In genomic region chr17:78583091-78583490, GRCh38 we compare ENCODE assay signal across 14 cellular contexts. TPM values are rescaled to one million over a fixed set of nuclear protein-coding genes. Genes with fewer than 3 reads are reported as not detected.
DNase-seq lines count a peak whose midpoint lies in the region; ATAC-seq and TF ChIP-seq lines count a peak whose summit lies in the region.
"Had no signal": no experiment of that assay in that cellular context is flagged by ENCODE, and none has a peak within 500 bp of the region (broad histone marks: within the 10 kb centered on the region; RNA-seq: fewer than 3 reads in every experiment).

No MANE protein-coding gene starts in this region.

- peak; percentile 20 for DNase-seq in activated CD8-positive, alpha-beta T cell treated with anti-CD3 and anti-CD28 coated beads for 36 hours
- DNase-seq in activated CD8-positive, alpha-beta T cell treated with anti-CD3 and anti-CD28 coated beads, Interleukin-2, amount 10 ng/mL, durations not matched to agents 7 days and 5 days = no peak
- peak; percentile 19 for DNase-seq in LHCN-M2 (ENCODE audit: low read depth)
- peak; percentile 27 for DNase-seq in brain microvascular endothelial cell
- no peak for DNase-seq in stimulated activated effector memory CD8-positive, alpha-beta T cell treated with anti-CD3 and anti-CD28 coated beads, Interleukin-12 subunit alpha, Interleukin-12 subunit beta, amount 100 ng/mL, for 72 hours (ENCODE audit: low spot score in 2 of 2)
- no peak for DNase-seq in hepatocyte (ENCODE audit: low spot score)
- no peak for DNase-seq in AG20443 (ENCODE audit: low spot score)
- DNase-seq: activated gamma-delta T cell; colonic mucosa; lower lobe of right lung; pancreas; stimulated activated CD4-positive, alpha-beta T cell treated with anti-CD3 and anti-CD28 coated beads, Interleukin-2, amount 100 ng/mL, for 24 hours had no signal

- TF ChIP-seq CTCF in activated CD8-positive, alpha-beta T cell treated with anti-CD3 and anti-CD28 coated beads for 36 hours (IDR thresholded peaks at IDR 0.05) = no peak
- no peak for TF ChIP-seq CTCF in brain microvascular endothelial cell (IDR thresholded peaks at IDR 0.05; ENCODE audit: low read depth, low read length, missing control alignments)
- no peak for TF ChIP-seq CTCF in hepatocyte (IDR thresholded peaks at IDR 0.05; ENCODE audit: poor library complexity)

- H3K9me3 Mint-ChIP-seq in activated CD8-positive, alpha-beta T cell treated with anti-CD3 and anti-CD28 coated beads for 36 hours = no peaks in the 10 kb centered on the region
- no peaks in the 10 kb centered on the region for H3K9me3 Mint-ChIP-seq in activated CD8-positive, alpha-beta T cell treated with anti-CD3 and anti-CD28 coated beads, Interleukin-2, amount 10 ng/mL, durations not matched to agents 7 days and 5 days (ENCODE audit: insufficient read depth)
- no peaks in the 10 kb centered on the region for H3K9me3 Mint-ChIP-seq in stimulated activated effector memory CD8-positive, alpha-beta T cell treated with anti-CD3 and anti-CD28 coated beads, Interleukin-12 subunit alpha, Interleukin-12 subunit beta, amount 100 ng/mL, for 72 hours

- WGBS in hepatocyte (ENCODE audit: low lambda C conversion rate, missing lambda C conversion rate) = 55% methylated on average over 4 of the region's 4 CpGs

- H3K27ac ChIP-seq in brain microvascular endothelial cell = no peak overlapping the region
- no peak overlapping the region for H3K27ac ChIP-seq in hepatocyte
- H3K27ac ChIP-seq: colonic mucosa, lower lobe of right lung, pancreas had no signal

- H3K4me3 ChIP-seq in brain microvascular endothelial cell (ENCODE audit: low read depth, low read length) = no peak overlapping the region
- H3K4me3 ChIP-seq in hepatocyte = no peak overlapping the region
- H3K4me3 ChIP-seq: colonic mucosa, lower lobe of right lung, pancreas had no signal

- no peaks in the 10 kb centered on the region for H4K20me1 ChIP-seq in hepatocyte (ENCODE audit: insufficient read depth, poor library complexity, severe bottlenecking)

- CTCF ChIA-PET in activated CD8-positive, alpha-beta T cell treated with anti-CD3 and anti-CD28 coated beads for 36 hours (lab: Charles Lee) = no interaction called here
- CTCF ChIA-PET in activated CD8-positive, alpha-beta T cell treated with anti-CD3 and anti-CD28 coated beads, Interleukin-2, amount 10 ng/mL, durations not matched to agents 7 days and 5 days (lab: Charles Lee) = no interaction called here

- intact Hi-C loops in activated CD8-positive, alpha-beta T cell treated with anti-CD3 and anti-CD28 coated beads for 36 hours (cut with micrococcal nuclease) = no loop called here

- no peaks in the 10 kb centered on the region for H3K4me1 Mint-ChIP-seq in activated CD8-positive, alpha-beta T cell treated with anti-CD3 and anti-CD28 coated beads for 36 hours (ENCODE audit: low read depth)
- no peaks in the 10 kb centered on the region for H3K4me1 Mint-ChIP-seq in activated CD8-positive, alpha-beta T cell treated with anti-CD3 and anti-CD28 coated beads, Interleukin-2, amount 10 ng/mL, durations not matched to agents 7 days and 5 days (ENCODE audit: low read depth)
- peaks cover 7% of the 10 kb centered on the region for H3K4me1 Mint-ChIP-seq in stimulated activated effector memory CD8-positive, alpha-beta T cell treated with anti-CD3 and anti-CD28 coated beads, Interleukin-12 subunit alpha, Interleukin-12 subunit beta, amount 100 ng/mL, for 72 hours

- no peak overlapping the region for H3K27ac Mint-ChIP-seq in activated CD8-positive, alpha-beta T cell treated with anti-CD3 and anti-CD28 coated beads for 36 hours
- no peak overlapping the region for H3K27ac Mint-ChIP-seq in activated CD8-positive, alpha-beta T cell treated with anti-CD3 and anti-CD28 coated beads, Interleukin-2, amount 10 ng/mL, durations not matched to agents 7 days and 5 days
- no peak overlapping the region for H3K27ac Mint-ChIP-seq in stimulated activated effector memory CD8-positive, alpha-beta T cell treated with anti-CD3 and anti-CD28 coated beads, Interleukin-12 subunit alpha, Interleukin-12 subunit beta, amount 100 ng/mL, for 72 hours

- in situ Hi-C loops in brain microvascular endothelial cell (cut with HindIII; ENCODE audit: low pct_ligation_motif_present, low sequenced_read_pairs) = no loop called here

- no peaks in the 10 kb centered on the region for H3K36me3 ChIP-seq in brain microvascular endothelial cell (replicated peaks)
- no peaks in the 10 kb centered on the region for H3K36me3 ChIP-seq in hepatocyte (replicated peaks; ENCODE audit: insufficient read depth, low read depth)
- H3K36me3 ChIP-seq: colonic mucosa, lower lobe of right lung, pancreas had no signal

- no peaks in the 10 kb centered on the region for H3K4me1 ChIP-seq in hepatocyte (ENCODE audit: insufficient read depth)
- H3K4me1 ChIP-seq: colonic mucosa, lower lobe of right lung, pancreas had no signal

- no peaks in the 10 kb centered on the region for H3K9me2 ChIP-seq in hepatocyte (replicated peaks; ENCODE audit: insufficient read depth)

- H3K4me3 Mint-ChIP-seq in activated CD8-positive, alpha-beta T cell treated with anti-CD3 and anti-CD28 coated beads for 36 hours = no peak overlapping the region
- H3K4me3 Mint-ChIP-seq in activated CD8-positive, alpha-beta T cell treated with anti-CD3 and anti-CD28 coated beads, Interleukin-2, amount 10 ng/mL, durations not matched to agents 7 days and 5 days = no peak overlapping the region
- H3K4me3 Mint-ChIP-seq in stimulated activated effector memory CD8-positive, alpha-beta T cell treated with anti-CD3 and anti-CD28 coated beads, Interleukin-12 subunit alpha, Interleukin-12 subunit beta, amount 100 ng/mL, for 72 hours = no peak overlapping the region

- no peak overlapping the region for H2AFZ ChIP-seq in hepatocyte

- H3K27me3 Mint-ChIP-seq in activated CD8-positive, alpha-beta T cell treated with anti-CD3 and anti-CD28 coated beads for 36 hours = no peaks in the 10 kb centered on the region
- H3K27me3 Mint-ChIP-seq in activated CD8-positive, alpha-beta T cell treated with anti-CD3 and anti-CD28 coated beads, Interleukin-2, amount 10 ng/mL, durations not matched to agents 7 days and 5 days (ENCODE audit: low read depth) = peaks cover 10% of the 10 kb centered on the region

- H3K36me3 Mint-ChIP-seq in activated CD8-positive, alpha-beta T cell treated with anti-CD3 and anti-CD28 coated beads for 36 hours (ENCODE audit: low read depth) = no peaks in the 10 kb centered on the region
- no peaks in the 10 kb centered on the region for H3K36me3 Mint-ChIP-seq in activated CD8-positive, alpha-beta T cell treated with anti-CD3 and anti-CD28 coated beads, Interleukin-2, amount 10 ng/mL, durations not matched to agents 7 days and 5 days (ENCODE audit: low read depth)
- peaks cover 5% of the 10 kb centered on the region for H3K36me3 Mint-ChIP-seq in stimulated activated effector memory CD8-positive, alpha-beta T cell treated with anti-CD3 and anti-CD28 coated beads, Interleukin-12 subunit alpha, Interleukin-12 subunit beta, amount 100 ng/mL, for 72 hours

- H3K79me2 ChIP-seq in hepatocyte = no peaks in the 10 kb centered on the region

- POLR2A ChIA-PET in activated CD8-positive, alpha-beta T cell treated with anti-CD3 and anti-CD28 coated beads for 36 hours (lab: Charles Lee) = interaction anchor here (0.7 kb wide), 1 partner anchor 159 kb away, joined by 3 read pairs; no protein-coding TSS in a partner anchor
- POLR2A ChIA-PET in activated CD8-positive, alpha-beta T cell treated with anti-CD3 and anti-CD28 coated beads, Interleukin-2, amount 10 ng/mL, durations not matched to agents 7 days and 5 days (lab: Charles Lee) = no interaction called here

- H3K9me3 ChIP-seq in hepatocyte (ENCODE audit: low read depth) = no peaks in the 10 kb centered on the region
- H3K9me3 ChIP-seq: colonic mucosa, lower lobe of right lung, pancreas had no signal

- ATAC-seq in activated CD8-positive, alpha-beta T cell treated with anti-CD3 and anti-CD28 coated beads for 36 hours = peak; percentile 70
- ATAC-seq in activated CD8-positive, alpha-beta T cell treated with anti-CD3 and anti-CD28 coated beads, Interleukin-2, amount 10 ng/mL, durations not matched to agents 7 days and 5 days = no peak
- ATAC-seq in stimulated activated effector memory CD8-positive, alpha-beta T cell treated with anti-CD3 and anti-CD28 coated beads, Interleukin-12 subunit alpha, Interleukin-12 subunit beta, amount 100 ng/mL, for 72 hours = peak; percentile 45
- no peak for ATAC-seq in HG02798 (IDR thresholded peaks at IDR 0.05; ENCODE audit: poor library complexity, unreplicated experiment)
- ATAC-seq: lower lobe of right lung, pancreas had no signal

- no peak overlapping the region for H3K4me2 ChIP-seq in hepatocyte

- H3K27me3 ChIP-seq in brain microvascular endothelial cell (replicated peaks) (no peaks in the 10 kb centered on the region), hepatocyte (no peaks in the 10 kb centered on the region)
- H3K27me3 ChIP-seq: colonic mucosa, pancreas had no signal

RNA-seq across cellular contexts. Expression of gene DNAH17, which starts 5.9 kb away (rescaled TPM):
- under 1 TPM; 0.41 to 0.45 TPM for total RNA-seq in activated CD8-positive, alpha-beta T cell treated with anti-CD3 and anti-CD28 coated beads for 36 hours
- under 1 TPM; 0.10 to 0.61 TPM for total RNA-seq in activated CD8-positive, alpha-beta T cell treated with anti-CD3 and anti-CD28 coated beads, Interleukin-2, amount 10 ng/mL, durations not matched to agents 7 days and 5 days
- not detected in 2 replicates for total RNA-seq in LHCN-M2 (2014; rRNA removed)
- polyA plus RNA-seq in LHCN-M2 (2012) = 0.28 TPM
- 0.16 and 0.20 TPM in 2 replicates for total RNA-seq in hepatocyte
- polyA plus RNA-seq in hepatocyte = 1.5 and 4.4 TPM in 2 replicates
- polyA plus RNA-seq: BJ had no signal

Comparison
In these comparisons a context has a peak if more than half of its experiments do, and no peak if none do; other contexts are left out.
1. ATAC-seq: peak in activated CD8-positive, alpha-beta T cell treated with anti-CD3 and anti-CD28 coated beads for 36 hours (single experiment) and stimulated activated effector memory CD8-positive, alpha-beta T cell treated with anti-CD3 and anti-CD28 coated beads, Interleukin-12 subunit alpha, Interleukin-12 subunit beta, amount 100 ng/mL, for 72 hours (single experiment); none in activated CD8-positive, alpha-beta T cell treated with anti-CD3 and anti-CD28 coated beads, Interleukin-2, amount 10 ng/mL, durations not matched to agents 7 days and 5 days (single experiment) and HG02798 (single experiment).
2. DNase-seq: peak in activated CD8-positive, alpha-beta T cell treated with anti-CD3 and anti-CD28 coated beads for 36 hours (single experiment), LHCN-M2 (single experiment) and brain microvascular endothelial cell (single experiment); none in activated CD8-positive, alpha-beta T cell treated with anti-CD3 and anti-CD28 coated beads, Interleukin-2, amount 10 ng/mL, durations not matched to agents 7 days and 5 days (single experiment), stimulated activated effector memory CD8-positive, alpha-beta T cell treated with anti-CD3 and anti-CD28 coated beads, Interleukin-12 subunit alpha, Interleukin-12 subunit beta, amount 100 ng/mL, for 72 hours (0 of 2), hepatocyte (single experiment) and AG20443 (single experiment).